In genomic region chr13:40772765-40773473, GRCh38 we compare ENCODE assay signal across 1 cellular context.
A peak's percentile ranks its signal among the peaks of the same experiment; 100 is the strongest.
TF ChIP-seq lines count a peak whose summit lies in the region.

No MANE protein-coding gene starts in this region.

TF ChIP-seq in liver, 16 proteins besides CTCF, POLR2A, EP300 and RAD21:
- peak; percentile 89 for TF ChIP-seq REST (IDR thresholded peaks at IDR 0.05)
- TF ChIP-seq NR2F2 (IDR thresholded peaks at IDR 0.05), result no peak
- peak; percentile 50 for TF ChIP-seq YY1 (IDR thresholded peaks at IDR 0.05)
- TF ChIP-seq TAF1 (conservative IDR thresholded peaks at IDR 0.05), result peak; percentile 46
- peak; percentile 72 for TF ChIP-seq HNF4G (IDR thresholded peaks at IDR 0.05)
- no peak for TF ChIP-seq ATF3 (IDR thresholded peaks at IDR 0.05)
- peak; percentile 38 to 42 for TF ChIP-seq JUND (IDR thresholded peaks at IDR 0.05)
- TF ChIP-seq FOXA1 (IDR thresholded peaks at IDR 0.05), result peak; percentile 46
- TF ChIP-seq FOXA2 (IDR thresholded peaks at IDR 0.05), result no peak
- TF ChIP-seq ZBTB33 (IDR thresholded peaks at IDR 0.05), result peak; percentile 25
- TF ChIP-seq MAX (IDR thresholded peaks at IDR 0.05), result peak; percentile 44
- peak; percentile 86 for TF ChIP-seq SP1 (IDR thresholded peaks at IDR 0.05)
- peak; percentile 37 to 47 for TF ChIP-seq GABPA (IDR thresholded peaks at IDR 0.05 in 1 of 2, conservative IDR thresholded peaks at IDR 0.05 in 1 of 2)
- TF ChIP-seq RXRA (IDR thresholded peaks at IDR 0.05), result peak; percentile 66 to 74
- TF ChIP-seq HNF4A (conservative IDR thresholded peaks at IDR 0.05), result peak; percentile 94 to 96
- TF ChIP-seq EGR1 (IDR thresholded peaks at IDR 0.05; ENCODE audit: low read depth in 2 of 2), result peak in 1 of 2 donors; percentile 33
